ENCODE assay signal across 2 cellular contexts in the genomic region with DNA sequence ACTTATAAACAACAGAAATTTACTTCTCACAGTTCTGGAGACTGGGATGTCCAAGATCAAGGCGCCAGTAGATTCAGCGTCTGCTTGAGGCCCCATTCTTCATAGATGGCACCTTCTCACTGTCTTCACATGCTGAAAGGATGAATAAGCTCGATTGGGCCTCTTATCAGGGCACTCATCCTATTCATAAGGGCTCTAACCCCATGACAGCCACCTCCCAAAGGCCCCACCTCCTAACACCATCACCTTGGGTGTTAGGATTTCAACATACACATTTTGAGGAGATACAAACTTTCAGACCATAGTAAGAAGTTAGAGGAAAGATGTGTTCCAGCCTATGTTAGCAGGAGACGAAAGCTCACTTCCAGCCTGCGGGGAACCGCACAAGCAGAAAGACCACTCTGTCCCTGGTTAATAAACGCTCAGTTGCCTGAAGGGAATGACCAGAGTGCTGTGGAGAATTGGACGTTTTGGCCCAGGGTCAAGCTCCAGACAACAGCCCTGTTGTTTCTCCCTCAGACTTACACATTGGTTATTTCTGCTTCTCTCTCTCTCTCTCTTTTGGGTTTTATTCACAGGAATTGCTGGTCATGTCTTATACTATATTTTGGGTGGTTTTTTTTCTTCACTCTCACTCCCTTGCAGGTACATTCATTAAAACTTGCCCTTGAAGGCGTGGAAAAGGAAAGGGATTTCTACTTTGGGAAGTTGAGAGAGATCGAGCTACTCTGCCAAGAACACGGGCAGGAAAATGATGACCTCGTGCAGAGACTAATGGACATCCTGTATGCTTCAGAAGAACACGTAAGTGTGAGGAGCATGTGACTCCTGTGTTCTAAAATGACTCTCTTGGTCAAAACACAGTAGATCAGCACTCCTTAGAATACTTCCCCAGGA.
TF ChIP-seq lines count a peak whose summit lies in the region.

No MANE protein-coding gene starts in this region.

TF ChIP-seq in liver, 16 proteins besides CTCF, POLR2A, EP300 and RAD21:
- no peak for TF ChIP-seq FOXA1 (IDR thresholded peaks at IDR 0.05)
- no peak for TF ChIP-seq GABPA (IDR thresholded peaks at IDR 0.05 in 1 of 2, conservative IDR thresholded peaks at IDR 0.05 in 1 of 2)
- no peak for TF ChIP-seq RXRA (IDR thresholded peaks at IDR 0.05)
- TF ChIP-seq EGR1 (IDR thresholded peaks at IDR 0.05; ENCODE audit: low read depth in 2 of 2) = no peak
- TF ChIP-seq ATF3 (IDR thresholded peaks at IDR 0.05) = no peak
- TF ChIP-seq, protein P1, sequence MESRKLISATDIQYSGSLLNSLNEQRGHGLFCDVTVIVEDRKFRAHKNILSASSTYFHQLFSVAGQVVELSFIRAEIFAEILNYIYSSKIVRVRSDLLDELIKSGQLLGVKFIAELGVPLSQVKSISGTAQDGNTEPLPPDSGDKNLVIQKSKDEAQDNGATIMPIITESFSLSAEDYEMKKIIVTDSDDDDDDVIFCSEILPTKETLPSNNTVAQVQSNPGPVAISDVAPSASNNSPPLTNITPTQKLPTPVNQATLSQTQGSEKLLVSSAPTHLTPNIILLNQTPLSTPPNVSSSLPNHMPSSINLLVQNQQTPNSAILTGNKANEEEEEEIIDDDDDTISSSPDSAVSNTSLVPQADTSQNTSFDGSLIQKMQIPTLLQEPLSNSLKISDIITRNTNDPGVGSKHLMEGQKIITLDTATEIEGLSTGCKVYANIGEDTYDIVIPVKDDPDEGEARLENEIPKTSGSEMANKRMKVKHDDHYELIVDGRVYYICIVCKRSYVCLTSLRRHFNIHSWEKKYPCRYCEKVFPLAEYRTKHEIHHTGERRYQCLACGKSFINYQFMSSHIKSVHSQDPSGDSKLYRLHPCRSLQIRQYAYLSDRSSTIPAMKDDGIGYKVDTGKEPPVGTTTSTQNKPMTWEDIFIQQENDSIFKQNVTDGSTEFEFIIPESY (IDR thresholded peaks at IDR 0.05) = no peak
- no peak for TF ChIP-seq HNF4G (IDR thresholded peaks at IDR 0.05)
- TF ChIP-seq, protein P2, sequence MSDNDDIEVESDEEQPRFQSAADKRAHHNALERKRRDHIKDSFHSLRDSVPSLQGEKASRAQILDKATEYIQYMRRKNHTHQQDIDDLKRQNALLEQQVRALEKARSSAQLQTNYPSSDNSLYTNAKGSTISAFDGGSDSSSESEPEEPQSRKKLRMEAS (IDR thresholded peaks at IDR 0.05) = peak; percentile 36

TF ChIP-seq in HepG2, 621 proteins besides CTCF, POLR2A, EP300 and RAD21:
- TF ChIP-seq SP4 (CRISPR knock-in tag; IDR thresholded peaks at IDR 0.05) (no peak), SCMH1 (CRISPR knock-in tag; IDR thresholded peaks at IDR 0.05; ENCODE audit: borderline replicate concordance) (no peak), ZNF709 (CRISPR knock-in tag; IDR thresholded peaks at IDR 0.05) (no peak)
